ENCODE assay signal across 12 cellular contexts in genomic region chrX:48480142-48480541, GRCh38.
"Had no signal": no experiment of that assay in that cellular context is flagged by ENCODE, and none has a peak within 500 bp of the region (broad histone marks: within the 10 kb centered on the region; RNA-seq: fewer than 3 reads in every experiment).

No MANE protein-coding gene starts in this region.

- H3K27me3 Mint-ChIP-seq: activated B cell treated with CpG ODN at 0.5 μM for 24 hours; activated CD4-positive, alpha-beta T cell treated with anti-CD3 and anti-CD28 coated beads, Interleukin-2, amount 10 ng/mL, durations not matched to agents 7 days and 5 days; brain; effector memory CD8-positive, alpha-beta T cell had no signal

- H3K27ac Mint-ChIP-seq: activated B cell treated with CpG ODN at 0.5 μM for 24 hours; activated CD4-positive, alpha-beta T cell treated with anti-CD3 and anti-CD28 coated beads, Interleukin-2, amount 10 ng/mL, durations not matched to agents 7 days and 5 days; brain; nephron progenitor cell had no signal

- ATAC-seq: effector memory CD8-positive, alpha-beta T cell; psoas muscle; right lobe of liver had no signal

- H3K4me3 Mint-ChIP-seq: activated B cell treated with CpG ODN at 0.5 μM for 24 hours; activated CD4-positive, alpha-beta T cell treated with anti-CD3 and anti-CD28 coated beads, Interleukin-2, amount 10 ng/mL, durations not matched to agents 7 days and 5 days; brain; effector memory CD8-positive, alpha-beta T cell; nephron progenitor cell had no signal

- DNase-seq: activated B cell treated with CpG ODN at 0.5 μM for 24 hours; activated CD4-positive, alpha-beta T cell treated with anti-CD3 and anti-CD28 coated beads, Interleukin-2, amount 10 ng/mL, durations not matched to agents 7 days and 5 days; activated T-cell treated with anti-CD3 and anti-CD28 coated beads, Interleukin-2, amount 50 U/mL, for 1 hour; amygdala; dermis blood vessel endothelial cell; effector memory CD8-positive, alpha-beta T cell; nephron progenitor cell; psoas muscle; right lobe of liver; SJCRH30; thyroid gland had no signal

- H3K9me3 Mint-ChIP-seq: activated B cell treated with CpG ODN at 0.5 μM for 24 hours; activated CD4-positive, alpha-beta T cell treated with anti-CD3 and anti-CD28 coated beads, Interleukin-2, amount 10 ng/mL, durations not matched to agents 7 days and 5 days; effector memory CD8-positive, alpha-beta T cell had no signal
